Comparison of ENCODE assay signal across 8 cellular contexts in genomic region chr13:89066868-89067466, GRCh38.
DNase-seq lines count a peak whose midpoint lies in the region; ATAC-seq, FAIRE-seq and TF ChIP-seq lines count a peak whose summit lies in the region.

No MANE protein-coding gene starts in this region.

- FAIRE-seq in HTR-8/SVneo (lab: Jason Lieb, UNC) (no peak), RCC 7860 (lab: Jason Lieb, UNC) (no peak)

- no peaks in the 10 kb centered on the region for H3K36me3 Mint-ChIP-seq in activated naive CD4-positive, alpha-beta T cell treated with anti-CD3 and anti-CD28 coated beads, Interleukin-2, amount 10 ng/mL, durations not matched to agents 7 days and 5 days
- no peaks in the 10 kb centered on the region for H3K36me3 Mint-ChIP-seq in T-helper 17 cell (ENCODE audit: low read depth)

- no peaks in the 10 kb centered on the region for H3K9me3 Mint-ChIP-seq in activated naive CD4-positive, alpha-beta T cell treated with anti-CD3 and anti-CD28 coated beads, Interleukin-2, amount 10 ng/mL, durations not matched to agents 7 days and 5 days

- H3K27ac Mint-ChIP-seq in activated naive CD4-positive, alpha-beta T cell treated with anti-CD3 and anti-CD28 coated beads, Interleukin-2, amount 10 ng/mL, durations not matched to agents 7 days and 5 days = no peak overlapping the region
- H3K27ac Mint-ChIP-seq in T-helper 17 cell = no peak overlapping the region

- no peak overlapping the region for H3K4me3 ChIP-seq in epithelial cell of proximal tubule (ENCODE audit: low read depth, low read length)

- CTCF ChIA-PET in activated naive CD4-positive, alpha-beta T cell treated with anti-CD3 and anti-CD28 coated beads, Interleukin-2, amount 10 ng/mL, durations not matched to agents 7 days and 5 days (lab: Charles Lee) = no interaction called here

- no peak overlapping the region for H3K4me3 Mint-ChIP-seq in activated naive CD4-positive, alpha-beta T cell treated with anti-CD3 and anti-CD28 coated beads, Interleukin-2, amount 10 ng/mL, durations not matched to agents 7 days and 5 days
- H3K4me3 Mint-ChIP-seq in T-helper 17 cell = no peak overlapping the region

- H3K27me3 Mint-ChIP-seq in activated naive CD4-positive, alpha-beta T cell treated with anti-CD3 and anti-CD28 coated beads, Interleukin-2, amount 10 ng/mL, durations not matched to agents 7 days and 5 days = no peaks in the 10 kb centered on the region
- no peaks in the 10 kb centered on the region for H3K27me3 Mint-ChIP-seq in T-helper 17 cell

- TF ChIP-seq CTCF in epithelial cell of proximal tubule (conservative IDR thresholded peaks at IDR 0.05; ENCODE audit: low read depth, low read length) (peak; percentile 81), omental fat pad (IDR thresholded peaks at IDR 0.05) (no peak)

- peak; percentile 22 for DNase-seq in activated naive CD4-positive, alpha-beta T cell treated with anti-CD3 and anti-CD28 coated beads, Interleukin-2, amount 10 ng/mL, durations not matched to agents 7 days and 5 days
- DNase-seq in activated naive CD4-positive, alpha-beta T cell (lab: John Stamatoyannopoulos, UW) = no peak
- DNase-seq in HTR-8/SVneo (ENCODE audit: insufficient read length, low spot score) (peak; percentile 3), RCC 7860 (ENCODE audit: low spot score) (peak; percentile 10), epithelial cell of proximal tubule (ENCODE audit: low read depth) (peak; percentile 13), omental fat pad (ENCODE audit: low spot score) (no peak), T-helper 17 cell (no peak)

- no peaks in the 10 kb centered on the region for H3K4me1 Mint-ChIP-seq in activated naive CD4-positive, alpha-beta T cell treated with anti-CD3 and anti-CD28 coated beads, Interleukin-2, amount 10 ng/mL, durations not matched to agents 7 days and 5 days
- H3K4me1 Mint-ChIP-seq in T-helper 17 cell = no peaks in the 10 kb centered on the region

- H3K9me3 ChIP-seq in T-helper 17 cell (ENCODE audit: control insufficient read depth, low read length, poor library complexity, severe bottlenecking) = peaks cover 2% of the 10 kb centered on the region

- ATAC-seq in omental fat pad (ENCODE audit: low FRiP score) = peak; percentile 82
- no peak for ATAC-seq in T-helper 17 cell
- ATAC-seq in GM21367 (IDR thresholded peaks at IDR 0.05; ENCODE audit: unreplicated experiment) = no peak

Comparison
In these comparisons a context has a peak if more than half of its experiments do, and no peak if none do; other contexts are left out.
1. DNase-seq: peak in activated naive CD4-positive, alpha-beta T cell treated with anti-CD3 and anti-CD28 coated beads, Interleukin-2, amount 10 ng/mL, durations not matched to agents 7 days and 5 days (single experiment), HTR-8/SVneo (single experiment), RCC 7860 (single experiment) and epithelial cell of proximal tubule (single experiment); none in activated naive CD4-positive, alpha-beta T cell (0 of 4), omental fat pad (single experiment) and T-helper 17 cell (0 of 3).